In genomic region chr1:224497714-224498573, GRCh38 we compare ENCODE assay signal across 8 cellular contexts.
DNase-seq lines count a peak whose midpoint lies in the region; ATAC-seq and TF ChIP-seq lines count a peak whose summit lies in the region.

No MANE protein-coding gene starts in this region.

- H3K4me1 ChIP-seq in CD8-positive, alpha-beta memory T cell (ENCODE audit: insufficient read depth, low read length), result peaks cover 15% of the 10 kb centered on the region

- H3K4me1 Mint-ChIP-seq in CD8-positive, alpha-beta memory T cell, result peaks cover 18 to 38% (median 24%) of the 10 kb centered on the region in 3 donors

- peak overlapping the region in 5 of 7 donors; percentile 10 to 37 (median 20) for H3K4me3 Mint-ChIP-seq in CD8-positive, alpha-beta memory T cell

- no peaks in the 10 kb centered on the region for H3K9me3 ChIP-seq in CD8-positive, alpha-beta memory T cell (ENCODE audit: low read length)

- H3K4me3 ChIP-seq in CD8-positive, alpha-beta memory T cell (ENCODE audit: low read length), result no peak overlapping the region
- H3K4me3 ChIP-seq in brain microvascular endothelial cell (ENCODE audit: low read depth, low read length), result no peak overlapping the region

- in situ Hi-C loops in brain microvascular endothelial cell (cut with HindIII; ENCODE audit: low pct_ligation_motif_present, low sequenced_read_pairs), result no loop called here

- H3K27ac ChIP-seq in CD8-positive, alpha-beta memory T cell (ENCODE audit: low read depth, low read length), result no peak overlapping the region
- H3K27ac ChIP-seq in brain microvascular endothelial cell, result peak overlapping the region; percentile 71

- H3K9me3 Mint-ChIP-seq in CD8-positive, alpha-beta memory T cell, result peaks cover 0 to 6% (median 0%) of the 10 kb centered on the region in 5 donors

- POLR2A ChIA-PET in CD8-positive, alpha-beta memory T cell (lab: Charles Lee), result interaction anchor here (0.6 kb wide), 1 partner anchor 90 kb away, joined by 3 read pairs; no protein-coding TSS in a partner anchor

- no peak for TF ChIP-seq CTCF in brain microvascular endothelial cell (IDR thresholded peaks at IDR 0.05; ENCODE audit: low read depth, low read length, missing control alignments)

- no peaks in the 10 kb centered on the region for H3K27me3 ChIP-seq in CD8-positive, alpha-beta memory T cell (ENCODE audit: insufficient read depth, low read length, poor library complexity, severe bottlenecking)
- H3K27me3 ChIP-seq in brain microvascular endothelial cell (replicated peaks), result no peaks in the 10 kb centered on the region

- no peaks in the 10 kb centered on the region for H3K36me3 ChIP-seq in CD8-positive, alpha-beta memory T cell (ENCODE audit: insufficient read depth, low read length)
- H3K36me3 ChIP-seq in brain microvascular endothelial cell (replicated peaks), result no peaks in the 10 kb centered on the region

- CTCF ChIA-PET in CD8-positive, alpha-beta memory T cell (lab: Charles Lee), result no interaction called here

- DNase-seq in CD8-positive, alpha-beta memory T cell, result peak in 2 of 5 donors; percentile 18 to 68
- DNase-seq in T-helper 22 cell (ENCODE audit: low read depth), result peak; percentile 3
- DNase-seq in brain microvascular endothelial cell, result peak; percentile 89
- peak; percentile 95 for DNase-seq in kidney tubule cell (ENCODE audit: low spot score)
- peak; percentile 26 to 43 (median 33) for DNase-seq in stimulated activated CD4-positive, alpha-beta T cell treated with anti-CD3 and anti-CD28 coated beads, TNF-alpha, amount 100 ng/mL, for 4 hours (ENCODE audit: low read depth in 3 of 3)
- DNase-seq in COR-L47 (lab: John Stamatoyannopoulos, UW), result no peak

- peak overlapping the region; percentile 1 to 77 (median 24) for H3K27ac Mint-ChIP-seq in CD8-positive, alpha-beta memory T cell

- H3K27me3 Mint-ChIP-seq in CD8-positive, alpha-beta memory T cell, result no peaks in the 10 kb centered on the region

- ATAC-seq in GM19455 (IDR thresholded peaks at IDR 0.05; ENCODE audit: unreplicated experiment), result peak; percentile 93
- peak; percentile 92 for ATAC-seq in HG03558 (IDR thresholded peaks at IDR 0.05; ENCODE audit: extremely low read depth, unreplicated experiment)

- H3K36me3 Mint-ChIP-seq in CD8-positive, alpha-beta memory T cell, result peaks cover 0 to 6% (median 0%) of the 10 kb centered on the region in 3 donors
